In the genomic region with DNA sequence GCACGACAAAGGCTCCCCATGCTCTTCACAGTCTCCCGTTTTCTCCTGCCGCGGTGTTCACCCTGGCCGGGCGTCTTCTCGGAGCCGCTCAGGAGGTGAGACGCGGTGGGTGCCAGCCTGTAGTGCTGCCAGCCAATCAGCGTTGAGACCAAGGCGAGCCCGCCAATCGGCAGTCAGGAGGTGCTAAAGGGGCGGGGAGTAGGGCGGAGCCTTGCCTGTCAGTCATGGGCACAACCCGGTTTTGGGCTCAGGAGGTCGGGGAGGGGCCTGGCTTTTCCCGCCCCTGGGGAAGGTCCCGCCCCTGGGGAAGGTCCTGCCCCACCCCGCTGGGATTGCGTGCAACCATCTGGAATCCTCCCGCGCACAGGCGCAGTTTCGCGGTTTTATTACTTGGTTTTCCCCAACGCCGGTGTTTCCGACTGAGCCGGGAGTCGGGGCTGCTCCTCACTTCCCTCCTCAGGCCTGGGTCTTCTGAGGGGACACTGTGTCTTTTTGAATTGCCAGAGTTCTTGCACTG, we compare ENCODE assay signal across 8 cellular contexts. TPM values are rescaled to one million over a fixed set of nuclear protein-coding genes. Genes with fewer than 3 reads are reported as not detected.
A peak's percentile ranks its signal among the peaks of the same experiment; 100 is the strongest.
DNase-seq lines count a peak whose midpoint lies in the region; ATAC-seq and TF ChIP-seq lines count a peak whose summit lies in the region.

A gene (minus strand): TSS at position 92 of the 517 bp plus-strand sequence. CDS start 1,421 bp downstream, outside the sequence.

- H3K4me3 ChIP-seq in AG04450 (ENCODE audit: low read depth, low read length): peak within 1 kb of the TSS; percentile 29

- no peak within 1 kb of the TSS for H3K27ac ChIP-seq in AG04450 (ENCODE audit: low read depth, low read length)

- H3K4me1 Mint-ChIP-seq in activated CD4-positive, alpha-beta T cell treated with anti-CD3 and anti-CD28 coated beads, Interleukin-2, amount 10 ng/mL, durations not matched to agents 7 days and 5 days: peaks cover 27% of the 10 kb centered on the region

- peak; percentile 92 for ATAC-seq in GM19025 (IDR thresholded peaks at IDR 0.05; ENCODE audit: low read depth, unreplicated experiment)
- peak; percentile 74 for ATAC-seq in HG03342 (IDR thresholded peaks at IDR 0.05; ENCODE audit: unreplicated experiment)
- ATAC-seq in left lobe of liver: peak; percentile 93

- no peaks in the 10 kb centered on the region for H3K36me3 Mint-ChIP-seq in activated CD4-positive, alpha-beta T cell treated with anti-CD3 and anti-CD28 coated beads, Interleukin-2, amount 10 ng/mL, durations not matched to agents 7 days and 5 days (ENCODE audit: low read depth)

- H3K27ac Mint-ChIP-seq in activated CD4-positive, alpha-beta T cell treated with anti-CD3 and anti-CD28 coated beads, Interleukin-2, amount 10 ng/mL, durations not matched to agents 7 days and 5 days: peak within 1 kb of the TSS; percentile 77

- no peaks in the 10 kb centered on the region for H3K9me3 Mint-ChIP-seq in activated CD4-positive, alpha-beta T cell treated with anti-CD3 and anti-CD28 coated beads, Interleukin-2, amount 10 ng/mL, durations not matched to agents 7 days and 5 days

- peaks cover 6% of the 10 kb centered on the region; the same call in 1 of the 2 replicates for H3K9me3 ChIP-seq in AG04450 (ENCODE audit: control insufficient read depth, insufficient read depth, low read length)

- H3K27me3 ChIP-seq in AG04450 (ENCODE audit: control insufficient read depth, insufficient read depth, low read length): peaks cover 2% of the 10 kb centered on the region

- peak within 1 kb of the TSS; percentile 76 for H3K4me3 Mint-ChIP-seq in activated CD4-positive, alpha-beta T cell treated with anti-CD3 and anti-CD28 coated beads, Interleukin-2, amount 10 ng/mL, durations not matched to agents 7 days and 5 days

- DNase-seq in AG04450 (ENCODE audit: low read depth, low spot score) (peak; percentile 48), NCI-H510A treated with DMSO at 0.1 percent for 48 hours (lab: John Stamatoyannopoulos, UW) (peak; percentile 24), dedifferentiated amniotic fluid mesenchymal stem cell (ENCODE audit: extremely low spot score) (peak; percentile 91), left lobe of liver (ENCODE audit: low spot score) (peak; percentile 99)
- DNase-seq in activated CD4-positive, alpha-beta T cell treated with anti-CD3 and anti-CD28 coated beads, Interleukin-2, amount 10 ng/mL, durations not matched to agents 7 days and 5 days: peak; percentile 97
- peak; percentile 96 for DNase-seq in stimulated activated CD4-positive, alpha-beta T cell treated with anti-CD3 and anti-CD28 coated beads, Interleukin-1b, Interleukin-23, amount 100 ng/mL, for 4 hours (ENCODE audit: low read depth in 2 of 2)

- TF ChIP-seq CTCF in AG04450 (IDR thresholded peaks at IDR 0.05; ENCODE audit: low read depth, low read length): no peak

- peaks cover 25% of the 10 kb centered on the region for H3K27me3 Mint-ChIP-seq in activated CD4-positive, alpha-beta T cell treated with anti-CD3 and anti-CD28 coated beads, Interleukin-2, amount 10 ng/mL, durations not matched to agents 7 days and 5 days

- CTCF ChIA-PET in AG04450 (lab: Charles Lee): no interaction called here
- CTCF ChIA-PET in activated CD4-positive, alpha-beta T cell treated with anti-CD3 and anti-CD28 coated beads, Interleukin-2, amount 10 ng/mL, durations not matched to agents 7 days and 5 days (lab: Charles Lee): no interaction called here

- POLR2A ChIA-PET in AG04450 (lab: Yijun Ruan, JAX): no interaction called here
- POLR2A ChIA-PET in activated CD4-positive, alpha-beta T cell treated with anti-CD3 and anti-CD28 coated beads, Interleukin-2, amount 10 ng/mL, durations not matched to agents 7 days and 5 days (lab: Charles Lee): no interaction called here

RNA-seq across cellular contexts. Expression of the gene that starts here (rescaled TPM):
- not detected in 2 replicates for polyA plus RNA-seq in AG04450 (2011; rRNA removed)
- not detected in 2 replicates for polyA minus RNA-seq in AG04450 (2011; rRNA and poly(A)+ RNA removed)
- not detected for total RNA-seq in activated CD4-positive, alpha-beta T cell treated with anti-CD3 and anti-CD28 coated beads, Interleukin-2, amount 10 ng/mL, durations not matched to agents 7 days and 5 days
- total RNA-seq in left lobe of liver: not detected

Comparison
In these comparisons a context has a peak if more than half of its experiments do, and no peak if none do; other contexts are left out.
1. Peak in DNase-seq and H3K4me3 ChIP-seq in AG04450; RNA of the gene not detected or under 1 TPM.
2. Peak in DNase-seq in activated CD4-positive, alpha-beta T cell treated with anti-CD3 and anti-CD28 coated beads, Interleukin-2, amount 10 ng/mL, durations not matched to agents 7 days and 5 days; RNA of the gene not detected or under 1 TPM.
3. Peak in DNase-seq and ATAC-seq in left lobe of liver; RNA of the gene not detected or under 1 TPM.
4. DNase-seq: peak in every context shown above with its lines; median percentile 99 in left lobe of liver; 97 in activated CD4-positive, alpha-beta T cell treated with anti-CD3 and anti-CD28 coated beads, Interleukin-2, amount 10 ng/mL, durations not matched to agents 7 days and 5 days; 96 in stimulated activated CD4-positive, alpha-beta T cell treated with anti-CD3 and anti-CD28 coated beads, Interleukin-1b, Interleukin-23, amount 100 ng/mL, for 4 hours; 91 in dedifferentiated amniotic fluid mesenchymal stem cell; 48 in AG04450; 24 in NCI-H510A treated with DMSO at 0.1 percent for 48 hours.